33 cellular contexts compared by ENCODE assay signal in the genomic region with DNA sequence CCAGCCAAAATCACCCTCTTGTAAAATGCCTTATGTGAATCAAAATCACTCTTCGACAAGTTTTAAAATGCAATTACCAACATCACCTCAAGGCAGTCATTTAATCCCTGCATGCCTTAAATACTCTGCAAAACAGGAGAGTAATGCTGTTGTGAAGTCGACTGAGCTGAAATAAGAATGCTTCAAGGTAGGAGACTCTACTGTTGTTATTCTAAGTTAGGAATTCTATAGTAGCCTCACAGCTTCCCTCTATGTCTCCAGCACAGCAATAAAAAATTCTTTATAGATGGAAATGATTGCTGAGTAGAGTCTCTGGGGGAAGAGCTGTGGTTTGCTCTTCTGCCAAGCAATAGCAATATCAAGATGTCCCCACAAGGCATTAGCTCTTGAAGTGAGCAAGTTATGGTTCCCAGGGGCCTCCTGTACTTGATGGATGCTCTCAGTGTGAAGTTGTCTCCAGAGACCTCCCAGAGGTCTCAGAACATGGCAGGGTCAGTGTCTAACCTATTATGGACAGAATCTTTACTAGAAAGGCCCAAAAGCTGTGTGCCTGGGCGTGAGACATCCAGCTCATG.
DNase-seq lines count a peak whose midpoint lies in the region; ATAC-seq and TF ChIP-seq lines count a peak whose summit lies in the region.
"Had no signal": no experiment of that assay in that cellular context is flagged by ENCODE, and none has a peak within 500 bp of the region (broad histone marks: within the 10 kb centered on the region; RNA-seq: fewer than 3 reads in every experiment).

No MANE protein-coding gene starts in this region.

- no peak overlapping the region for H2BK15ac ChIP-seq in H9 (ENCODE audit: low read depth, low read length)

- no CpG with 5 or more reads among the region's 3 CpGs for WGBS in H9 (ENCODE audit: extremely low coverage, insufficient read length, low lambda C conversion rate)

- no peak overlapping the region for H2AFZ ChIP-seq in H9 (ENCODE audit: low read length)

- H3K9me3 Mint-ChIP-seq in H9, result peaks cover 14 to 19% of the 10 kb centered on the region in 2 experiments
- peaks cover 2 to 32% (median 16%) of the 10 kb centered on the region in 9 donors for H3K9me3 Mint-ChIP-seq in naive thymus-derived CD8-positive, alpha-beta T cell

- H3K27me3 Mint-ChIP-seq in H9 (ENCODE audit: low read depth), result no peaks in the 10 kb centered on the region
- no peaks in the 10 kb centered on the region for H3K27me3 Mint-ChIP-seq in naive thymus-derived CD8-positive, alpha-beta T cell
- H3K27me3 Mint-ChIP-seq: activated naive CD4-positive, alpha-beta T cell treated with anti-CD3 and anti-CD28 coated beads, Interleukin-2, amount 10 ng/mL, durations not matched to agents 7 days and 5 days; activated T-helper 17 cell treated with anti-CD3 and anti-CD28 coated beads, Interleukin-2, amount 50 U/mL, for 72 hours; brain had no signal

- no peak overlapping the region for H2BK5ac ChIP-seq in H9 (ENCODE audit: insufficient read length, low read length)

- no peak overlapping the region for H3K18ac ChIP-seq in H9 (ENCODE audit: insufficient read length, low read depth, low read length)

- no peak overlapping the region for H3K23ac ChIP-seq in H9 (ENCODE audit: insufficient read length, low read depth, low read length)

- H3K9ac ChIP-seq in H9 (ENCODE audit: extremely low read depth, insufficient read length, low read length), result no peak overlapping the region

- H3K23me2 ChIP-seq in H9 (ENCODE audit: insufficient read length, low read depth, low read length, poor library complexity, severe bottlenecking), result no peaks in the 10 kb centered on the region

- H4K5ac ChIP-seq in H9 (ENCODE audit: insufficient read length, low read depth, low read length), result no peak overlapping the region

- no peaks in the 10 kb centered on the region for H3K79me1 ChIP-seq in H9 (ENCODE audit: insufficient read depth, low read depth, low read length, poor library complexity, severe bottlenecking)

- no peak overlapping the region for H2BK12ac ChIP-seq in H9 (ENCODE audit: insufficient read length, low read depth, low read length)

- no peak overlapping the region for H3K56ac ChIP-seq in H9 (ENCODE audit: insufficient read length, low read depth, low read length)

- ATAC-seq in HG03565 (IDR thresholded peaks at IDR 0.05; ENCODE audit: unreplicated experiment), result no peak
- no peak for ATAC-seq in naive thymus-derived CD8-positive, alpha-beta T cell
- ATAC-seq: activated T-helper 17 cell treated with anti-CD3 and anti-CD28 coated beads, Interleukin-2, amount 50 U/mL, for 72 hours; esophagus mucosa; gastroesophageal sphincter had no signal

- H3T11ph ChIP-seq in H9 (ENCODE audit: low read length), result no peak overlapping the region

- peak overlapping the region in 1 of 2 experiments; percentile 45; a peak in 1 of 5 replicates for H3K4me3 Mint-ChIP-seq in H9
- no peak overlapping the region for H3K4me3 Mint-ChIP-seq in naive thymus-derived CD8-positive, alpha-beta T cell
- H3K4me3 Mint-ChIP-seq: activated naive CD4-positive, alpha-beta T cell treated with anti-CD3 and anti-CD28 coated beads, Interleukin-2, amount 10 ng/mL, durations not matched to agents 7 days and 5 days; activated T-helper 17 cell treated with anti-CD3 and anti-CD28 coated beads, Interleukin-2, amount 50 U/mL, for 72 hours; brain; nephron progenitor cell had no signal

- TF ChIP-seq CTCF in AG10803 (conservative IDR thresholded peaks at IDR 0.05; ENCODE audit: low read length) (no peak), H9 (conservative IDR thresholded peaks at IDR 0.05) (no peak), cardiac fibroblast (IDR thresholded peaks at IDR 0.05; ENCODE audit: low read depth, low read length) (no peak), GM20000 (IDR thresholded peaks at IDR 0.05; ENCODE audit: extremely low read depth, missing control alignments) (no peak)

- POLR2A ChIA-PET in naive thymus-derived CD8-positive, alpha-beta T cell (lab: Charles Lee), result no interaction called here

- no peak overlapping the region for H2BK20ac ChIP-seq in H9 (ENCODE audit: low read depth, low read length, poor library complexity, severe bottlenecking)

- H3K4me3 ChIP-seq in AG10803 (ENCODE audit: low read length) (no peak overlapping the region), cardiac fibroblast (replicated peaks in 1 of 2; ENCODE audit: low read depth in 2 of 2, low read length in 2 of 2) (no peak overlapping the region)
- H3K4me3 ChIP-seq: gastroesophageal sphincter, Peyer's patch, thoracic aorta had no signal

- no peak overlapping the region for H3K4ac ChIP-seq in H9 (ENCODE audit: low read depth, low read length)

- no peak overlapping the region for H4K91ac ChIP-seq in H9 (ENCODE audit: insufficient read length, low read depth, low read length)

- H2AK5ac ChIP-seq in H9 (ENCODE audit: insufficient read length, low read length), result no peak overlapping the region

- peaks cover 33 to 44% of the 10 kb centered on the region in 2 experiments for H3K4me1 Mint-ChIP-seq in H9
- no peaks in the 10 kb centered on the region for H3K4me1 Mint-ChIP-seq in naive thymus-derived CD8-positive, alpha-beta T cell
- H3K4me1 Mint-ChIP-seq: activated naive CD4-positive, alpha-beta T cell treated with anti-CD3 and anti-CD28 coated beads, Interleukin-2, amount 10 ng/mL, durations not matched to agents 7 days and 5 days; activated T-helper 17 cell treated with anti-CD3 and anti-CD28 coated beads, Interleukin-2, amount 50 U/mL, for 72 hours; brain; nephron progenitor cell had no signal

- no peaks in the 10 kb centered on the region for H3K9me3 ChIP-seq in H9 (ENCODE audit: control insufficient read depth, low read depth, low read length)

- H3K27ac Mint-ChIP-seq in H9, result peak overlapping the region; percentile 95 to 99 (median 97)
- H3K27ac Mint-ChIP-seq in naive thymus-derived CD8-positive, alpha-beta T cell, result no peak overlapping the region
- H3K27ac Mint-ChIP-seq: activated naive CD4-positive, alpha-beta T cell treated with anti-CD3 and anti-CD28 coated beads, Interleukin-2, amount 10 ng/mL, durations not matched to agents 7 days and 5 days; activated T-helper 17 cell treated with anti-CD3 and anti-CD28 coated beads, Interleukin-2, amount 50 U/mL, for 72 hours; brain; nephron progenitor cell had no signal

- DNase-seq in AG10803 (ENCODE audit: low read depth), result peak; percentile 49
- no peak for DNase-seq in H9
- peak; percentile 1 to 60 for DNase-seq in cardiac fibroblast (ENCODE audit: low read depth in 2 of 2)
- peak; percentile 3 for DNase-seq in myocyte (ENCODE audit: low read depth)
- no peak for DNase-seq in GM20000 (ENCODE audit: low spot score)
- no peak for DNase-seq in naive thymus-derived CD8-positive, alpha-beta T cell
- DNase-seq in stimulated activated CD4-positive, alpha-beta T cell treated with anti-CD3 and anti-CD28 coated beads, Interleukin-1b, Interleukin-23, amount 100 ng/mL, for 48 hours, result no peak
- DNase-seq: activated CD4-positive, alpha-beta T cell treated with anti-CD3 and anti-CD28 coated beads for 48 hours; activated naive CD4-positive, alpha-beta T cell treated with anti-CD3 and anti-CD28 coated beads, Interleukin-2, amount 10 ng/mL, durations not matched to agents 7 days and 5 days; C1 segment of cervical spinal cord; Calu3; DMS79; GDM1; GOT3; KBM-7; MM.1S; NCI-H1105 treated with DMSO at 0.1 percent for 48 hours; NCI-H2029 treated with DMSO at 0.1 percent for 48 hours; NCI-H446; NCI-H774; nephron progenitor cell; Peyer's patch; SIG-M5; small intestine; stimulated activated naive CD4-positive, alpha-beta T cell treated with Interleukin-2 at 50 U/mL for 16 hours; T-helper 9 cell; WERI-Rb-1 had no signal

- H3K27ac ChIP-seq in H9 (ENCODE audit: insufficient read length, low read depth, low read length), result peak overlapping the region; percentile 18
- H3K27ac ChIP-seq: gastroesophageal sphincter, Peyer's patch, thoracic aorta, WERI-Rb-1 had no signal

- H3K27me3 ChIP-seq in H9 (ENCODE audit: insufficient read depth, low read length), result no peaks in the 10 kb centered on the region
- H3K27me3 ChIP-seq: gastroesophageal sphincter, Peyer's patch had no signal

- H2BK120ac ChIP-seq in H9 (ENCODE audit: low read depth, low read length, poor library complexity, severe bottlenecking), result no peak overlapping the region

- peaks cover 14% of the 10 kb centered on the region for H3K4me1 ChIP-seq in H9 (ENCODE audit: insufficient read depth, low read length)
- H3K4me1 ChIP-seq: gastroesophageal sphincter, Peyer's patch had no signal

- no peak overlapping the region for H4K8ac ChIP-seq in H9 (replicated peaks; ENCODE audit: insufficient read length, low read depth, low read length)

- no peaks in the 10 kb centered on the region for H4K20me1 ChIP-seq in H9 (ENCODE audit: control insufficient read depth, insufficient read depth, insufficient read length)

- H3K36me3 Mint-ChIP-seq in H9 (ENCODE audit: insufficient read depth in 1 of 3, low read depth in 3 of 3), result peaks cover 7 to 34% (median 17%) of the 10 kb centered on the region in 3 experiments
- peaks cover 0 to 4% (median 0%) of the 10 kb centered on the region in 3 donors for H3K36me3 Mint-ChIP-seq in naive thymus-derived CD8-positive, alpha-beta T cell
- H3K36me3 Mint-ChIP-seq: activated naive CD4-positive, alpha-beta T cell treated with anti-CD3 and anti-CD28 coated beads, Interleukin-2, amount 10 ng/mL, durations not matched to agents 7 days and 5 days; brain had no signal

- H3K4me2 ChIP-seq in H9 (ENCODE audit: insufficient read depth, insufficient read length, low read length), result no peak overlapping the region

- H3K79me2 ChIP-seq in H9 (ENCODE audit: insufficient read depth, low read length), result no peaks in the 10 kb centered on the region

- no peak overlapping the region for H3K14ac ChIP-seq in H9 (ENCODE audit: insufficient read depth, low read length)

Comparison
In these comparisons a context has a peak if more than half of its experiments do, and no peak if none do; other contexts are left out.
1. DNase-seq: peak in AG10803 (single experiment), cardiac fibroblast (2 of 2) and myocyte (single experiment); none in H9 (single experiment), GM20000 (single experiment), naive thymus-derived CD8-positive, alpha-beta T cell (0 of 10) and stimulated activated CD4-positive, alpha-beta T cell treated with anti-CD3 and anti-CD28 coated beads, Interleukin-1b, Interleukin-23, amount 100 ng/mL, for 48 hours (single experiment).
2. H3K27ac Mint-ChIP-seq: peak in H9 (3 of 3); none in naive thymus-derived CD8-positive, alpha-beta T cell (0 of 10).